ENCODE assay signal across 18 cellular contexts in genomic region chr3:32946973-32947372, GRCh38. TPM values are rescaled to one million over a fixed set of nuclear protein-coding genes. Genes with fewer than 3 reads are reported as not detected.
"Had no signal": no experiment of that assay in that cellular context is flagged by ENCODE, and none has a peak within 500 bp of the region (broad histone marks: within the 10 kb centered on the region; RNA-seq: fewer than 3 reads in every experiment).

No MANE protein-coding gene starts in this region.

- H3K9me3 ChIP-seq: left lung, lower lobe of right lung, pancreas, psoas muscle, sigmoid colon, spleen, tibial nerve, uterus had no signal

- H3K4me3 ChIP-seq: left lung, lower lobe of right lung, pancreas, psoas muscle, sigmoid colon, spleen, tibial nerve, uterus had no signal

- H3K27me3 Mint-ChIP-seq: naive thymus-derived CD8-positive, alpha-beta T cell; stimulated activated naive CD8-positive, alpha-beta T cell treated with anti-CD3 and anti-CD28 coated beads, Interleukin-15, amount 100 ng/mL, for 72 hours; type B pancreatic cell had no signal

- H3K36me3 ChIP-seq: left lung, lower lobe of right lung, pancreas, sigmoid colon, spleen, tibial nerve, uterus had no signal

- H3K27me3 ChIP-seq: left lung, pancreas, sigmoid colon, spleen, tibial nerve, uterus had no signal

- H3K27ac Mint-ChIP-seq: immature natural killer cell; naive thymus-derived CD8-positive, alpha-beta T cell; nephron; stimulated activated effector memory CD8-positive, alpha-beta T cell treated with anti-CD3 and anti-CD28 coated beads, Interleukin-12 subunit alpha, Interleukin-12 subunit beta, amount 100 ng/mL, for 72 hours; stimulated activated naive CD8-positive, alpha-beta T cell treated with anti-CD3 and anti-CD28 coated beads, Interleukin-15, amount 100 ng/mL, for 72 hours; type B pancreatic cell had no signal

- H3K4me3 Mint-ChIP-seq: immature natural killer cell; naive thymus-derived CD8-positive, alpha-beta T cell; nephron; neural crest cell; stimulated activated effector memory CD8-positive, alpha-beta T cell treated with anti-CD3 and anti-CD28 coated beads, Interleukin-12 subunit alpha, Interleukin-12 subunit beta, amount 100 ng/mL, for 72 hours; stimulated activated naive CD8-positive, alpha-beta T cell treated with anti-CD3 and anti-CD28 coated beads, Interleukin-15, amount 100 ng/mL, for 72 hours; type B pancreatic cell had no signal

- H3K4me1 Mint-ChIP-seq: immature natural killer cell, nephron, neural crest cell had no signal

- H3K9me3 Mint-ChIP-seq: immature natural killer cell; naive thymus-derived CD8-positive, alpha-beta T cell; neural crest cell; stimulated activated effector memory CD8-positive, alpha-beta T cell treated with anti-CD3 and anti-CD28 coated beads, Interleukin-12 subunit alpha, Interleukin-12 subunit beta, amount 100 ng/mL, for 72 hours; stimulated activated naive CD8-positive, alpha-beta T cell treated with anti-CD3 and anti-CD28 coated beads, Interleukin-15, amount 100 ng/mL, for 72 hours; type B pancreatic cell had no signal

- H3K27ac ChIP-seq: left lung, lower lobe of right lung, pancreas, psoas muscle, sigmoid colon, spleen, tibial nerve, uterus had no signal

- H3K4me1 ChIP-seq: lower lobe of right lung, pancreas, psoas muscle, sigmoid colon, tibial nerve, uterus had no signal

- H3K36me3 Mint-ChIP-seq: immature natural killer cell; naive thymus-derived CD8-positive, alpha-beta T cell; stimulated activated effector memory CD8-positive, alpha-beta T cell treated with anti-CD3 and anti-CD28 coated beads, Interleukin-12 subunit alpha, Interleukin-12 subunit beta, amount 100 ng/mL, for 72 hours; type B pancreatic cell had no signal

RNA-seq across cellular contexts. Expression of gene CCR4, which starts 4.5 kb away (rescaled TPM):
- total RNA-seq: mammary epithelial cell, neural crest cell, osteoblast, temporal lobe had no signal
- polyA plus RNA-seq: mammary epithelial cell, pancreas had no signal
